ENCODE assay signal across 1 cellular context in genomic region chr9:86983260-86984255, GRCh38.
TF ChIP-seq lines count a peak whose summit lies in the region.

No MANE protein-coding gene starts in this region.

TF ChIP-seq in HEK293, 187 proteins besides CTCF, POLR2A, EP300 and RAD21 (continued from another document and continues in another):
- TF ChIP-seq ZBTB49 (tag by site-specific recombination; IDR thresholded peaks at IDR 0.05; ENCODE audit: low read depth) (no peak), ZFP37 (tag by site-specific recombination; IDR thresholded peaks at IDR 0.05) (0 out of 2 replicates have a peak, but pooled peaks have one; percentile 69), ZNF223 (tag by site-specific recombination; IDR thresholded peaks at IDR 0.05) (no peak), ZNF214 (tag by site-specific recombination; IDR thresholded peaks at IDR 0.05; ENCODE audit: borderline replicate concordance) (no peak), ZFP3 (tag by site-specific recombination; IDR thresholded peaks at IDR 0.05; ENCODE audit: low read depth) (no peak), ZNF664 (tag by site-specific recombination; IDR thresholded peaks at IDR 0.05) (peak; percentile 99), PRDM1 (tag by site-specific recombination; IDR thresholded peaks at IDR 0.05) (peak; percentile 40; the same call in 1 of the 2 replicates), ZSCAN30 (tag by site-specific recombination; IDR thresholded peaks at IDR 0.05) (no peak; the same call in 1 of the 2 replicates), ZNF747 (tag by site-specific recombination; IDR thresholded peaks at IDR 0.05) (no peak), ZNF707 (tag by site-specific recombination; IDR thresholded peaks at IDR 0.05) (no peak), ZNF473 (tag by site-specific recombination; IDR thresholded peaks at IDR 0.05) (no peak), ZNF311 (tag by site-specific recombination; IDR thresholded peaks at IDR 0.05; ENCODE audit: borderline replicate concordance) (no peak), HOXD13 (CRISPR knock-in tag; IDR thresholded peaks at IDR 0.05; ENCODE audit: borderline replicate concordance) (no peak), ZIC2 (tag by site-specific recombination; IDR thresholded peaks at IDR 0.05) (no peak), ZNF24 (tag by site-specific recombination; IDR thresholded peaks at IDR 0.05) (peak; percentile 73; the same call in 1 of the 2 replicates), ZNF239 (tag by site-specific recombination; IDR thresholded peaks at IDR 0.05) (peak; percentile 51; the same call in 1 of the 2 replicates), ZNF658 (tag by site-specific recombination; IDR thresholded peaks at IDR 0.05) (no peak), FEZF1 (tag by site-specific recombination; IDR thresholded peaks at IDR 0.05) (peak; percentile 71), ZNF654 (tag by site-specific recombination; IDR thresholded peaks at IDR 0.05; ENCODE audit: low read depth) (no peak), ZNF138 (tag by site-specific recombination; IDR thresholded peaks at IDR 0.05; ENCODE audit: borderline replicate concordance) (no peak), GLI2 (tag by site-specific recombination; IDR thresholded peaks at IDR 0.05; ENCODE audit: borderline replicate concordance, low read depth) (peak; percentile 62), ZNF645 (tag by site-specific recombination; IDR thresholded peaks at IDR 0.05) (no peak), AEBP2 (tag by site-specific recombination; IDR thresholded peaks at IDR 0.05; ENCODE audit: borderline replicate concordance) (no peak), ZNF202 (tag by site-specific recombination; IDR thresholded peaks at IDR 0.05; ENCODE audit: borderline replicate concordance) (no peak), ZNF777 (tag by site-specific recombination; IDR thresholded peaks at IDR 0.05; ENCODE audit: borderline replicate concordance) (no peak), PRDM10 (tag by site-specific recombination; IDR thresholded peaks at IDR 0.05) (peak; percentile 83), ZNF792 (tag by site-specific recombination; IDR thresholded peaks at IDR 0.05) (peak; percentile 8; the same call in 1 of the 2 replicates), ZNF391 (tag by site-specific recombination; IDR thresholded peaks at IDR 0.05; ENCODE audit: borderline replicate concordance, low read depth) (no peak; the same call in 1 of the 2 replicates), ZNF23 (tag by site-specific recombination; IDR thresholded peaks at IDR 0.05; ENCODE audit: borderline replicate concordance) (no peak), PRDM2 (tag by site-specific recombination; IDR thresholded peaks at IDR 0.05; ENCODE audit: borderline replicate concordance) (no peak), ZNF529 (tag by site-specific recombination; IDR thresholded peaks at IDR 0.05; ENCODE audit: insufficient replicate concordance) (no peak), MZF1 (tag by site-specific recombination; IDR thresholded peaks at IDR 0.05; ENCODE audit: borderline replicate concordance) (peak; percentile 44; the same call in 1 of the 2 replicates), ZBTB21 (tag by site-specific recombination; IDR thresholded peaks at IDR 0.05) (peak; percentile 87), ZNF10 (tag by site-specific recombination; IDR thresholded peaks at IDR 0.05) (peak; percentile 32), SP7 (tag by site-specific recombination; IDR thresholded peaks at IDR 0.05) (peak; percentile 98), ZNF571 (tag by site-specific recombination; IDR thresholded peaks at IDR 0.05) (no peak), ATF2 (tag by site-specific recombination; IDR thresholded peaks at IDR 0.05; ENCODE audit: low read depth) (no peak), ZBTB26 (tag by site-specific recombination; optimal IDR thresholded peaks at IDR 0.05) (no peak), KLF7 (tag by site-specific recombination; IDR thresholded peaks at IDR 0.05; ENCODE audit: borderline replicate concordance) (no peak), ELK4 (IDR thresholded peaks at IDR 0.05; ENCODE audit: borderline replicate concordance, low read depth, low read length) (no peak), TRIM28 (IDR thresholded peaks at IDR 0.05; ENCODE audit: borderline replicate concordance, low read length) (peak; percentile 77), ZNF701 (tag by site-specific recombination; IDR thresholded peaks at IDR 0.05) (no peak)
